ENCODE assay signal across 8 cellular contexts in the genomic region with DNA sequence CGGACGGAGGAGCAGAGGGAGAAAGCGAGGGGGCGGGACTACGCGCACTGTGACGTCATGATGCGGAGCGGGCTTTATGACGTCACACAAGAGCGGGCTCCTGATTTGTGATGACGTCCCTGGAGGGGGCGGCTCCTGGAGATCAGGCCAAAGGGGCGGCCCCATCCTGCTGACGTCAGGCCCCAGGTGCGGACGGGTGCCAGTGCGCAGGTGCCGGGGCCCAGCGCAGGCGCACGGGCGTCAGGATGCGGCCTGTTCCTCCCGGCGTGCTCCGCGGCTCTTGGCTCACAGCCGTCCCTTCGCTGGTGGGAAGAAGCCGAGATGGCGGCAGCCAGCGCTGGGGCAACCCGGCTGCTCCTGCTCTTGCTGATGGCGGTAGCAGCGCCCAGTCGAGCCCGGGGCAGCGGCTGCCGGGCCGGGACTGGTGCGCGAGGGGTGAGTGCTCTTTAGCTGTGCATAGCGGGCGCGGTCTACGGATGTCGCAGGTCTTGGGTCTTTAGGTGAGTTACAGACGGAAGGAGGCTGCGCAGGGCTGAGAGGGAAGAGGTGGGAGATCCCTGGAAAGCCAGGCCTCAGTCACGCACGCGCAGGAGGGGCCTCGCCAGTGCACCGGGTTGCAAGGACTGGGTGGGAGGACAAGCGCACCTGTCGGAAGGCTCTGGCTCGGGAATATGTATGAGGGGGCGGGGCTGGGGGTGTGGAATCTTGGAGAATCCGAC. TPM values are rescaled to one million over a fixed set of nuclear protein-coding genes. Genes with fewer than 3 reads are reported as not detected.
DNase-seq lines count a peak whose midpoint lies in the region; ATAC-seq, FAIRE-seq and TF ChIP-seq lines count a peak whose summit lies in the region.

A gene (plus strand): TSS at position 284 of the 719 bp plus-strand sequence. CDS start 38 bp downstream, at position 322.
A gene (minus strand): TSS at position 625 of the 719 bp plus-strand sequence. CDS start 460 bp downstream, at position 165.

- H3K36me3 ChIP-seq in GM12878 (ENCODE audit: control insufficient read depth in 2 of 2, insufficient read depth in 2 of 2, low read length in 1 of 2) = peaks cover 9 to 14% of the 10 kb centered on the region in 2 experiments; a peak in 2 of 4 replicates

- in situ Hi-C loops in GM12878 (cut with MboI) = no loop called here

- no peaks in the 10 kb centered on the region for H3K27me3 ChIP-seq in GM12878 (replicated peaks in 1 of 2; ENCODE audit: control insufficient read depth in 2 of 2, insufficient read depth in 2 of 2, low read length in 1 of 2)

- RAD21 ChIA-PET in GM12878 (lab: Charles Lee; ENCODE audit: unreplicated experiment) = no interaction called here

- CTCF ChIA-PET in GM12878 (lab: Yijun Ruan, JAX) = interaction anchor here (2.3 kb wide), 1 partner anchor 119 kb away, joined by 7 read pairs; no protein-coding TSS in a partner anchor

- H3K79me2 ChIP-seq in GM12878 (ENCODE audit: control insufficient read depth, insufficient read depth, low read length) = peaks cover 22% of the 10 kb centered on the region

- TF ChIP-seq EP300 in GM12878 (IDR thresholded peaks at IDR 0.05; ENCODE audit: borderline replicate concordance in 1 of 2, control insufficient read depth in 1 of 2, low read depth in 2 of 2, low read length in 2 of 2) = no peak; a peak in 1 of 4 replicates

- peak within 1 kb of the TSS; percentile 60 for H3K27ac ChIP-seq in GM12878 (ENCODE audit: control insufficient read depth, insufficient read depth)

- DNase-seq in GM12891 (ENCODE audit: insufficient read length, low spot score) (peak; percentile 100), NCI-H1694 treated with DMSO at 0.1 percent for 48 hours (lab: John Stamatoyannopoulos, UW) (peak; percentile 73), T-helper 9 cell (peak; percentile 84), GM12878 (ENCODE audit: low read depth, low spot score) (peak; percentile 76), iPS DF 19.7 (ENCODE audit: low read depth, low spot score) (peak; percentile 61), sciatic nerve (ENCODE audit: low spot score) (peak; percentile 91)

- FAIRE-seq in GM12891 (lab: Jason Lieb, UNC) (peak; percentile 91), GM12878 (lab: Jason Lieb, UNC) (peak; percentile 91)

- H3K4me3 ChIP-seq in GM12878 = peak within 1 kb of the TSS; percentile 90

- no peak for TF ChIP-seq CTCF in GM12878 (IDR thresholded peaks at IDR 0.05 in 2 of 3, conservative IDR thresholded peaks at IDR 0.05 in 1 of 3; ENCODE audit: control insufficient read depth in 2 of 3, extremely low read depth in 1 of 3, insufficient read depth in 1 of 3, low read depth in 3 of 3, low read length in 3 of 3)

- 4% methylated on average over 59 of the region's 60 CpGs for WGBS in GM12878 (ENCODE audit: insufficient coverage, insufficient replicate concordance, low lambda C conversion rate, missing lambda C conversion rate)

- H3K9ac ChIP-seq in GM12878 (ENCODE audit: control insufficient read depth, insufficient read depth, low read length) = peak within 1 kb of the TSS; percentile 69

- TF ChIP-seq POLR2A in GM12891 (IDR thresholded peaks at IDR 0.05; ENCODE audit: low read depth, low read length) (peak; percentile 97), GM12878 (IDR thresholded peaks at IDR 0.05; ENCODE audit: low read depth, low read length) (peak; percentile 100)

- TSS peak; percentile 78 for BruUV-seq in GM12878 (replicated peaks; lab: Mats Ljungman, UMichigan)

- POLR2A ChIA-PET in GM12878 (lab: Charles Lee) = no interaction called here

- TF ChIP-seq RAD21 in GM12878 (IDR thresholded peaks at IDR 0.05; ENCODE audit: insufficient read depth, low read depth, low read length) = no peak

- H3K4me1 ChIP-seq in GM12878 (ENCODE audit: control insufficient read depth, insufficient read depth, low read length) = no peaks in the 10 kb centered on the region

- intact Hi-C loops in GM12878 (cut with micrococcal nuclease; ENCODE audit: unreplicated experiment) = no loop called here
- intact Hi-C loops in sciatic nerve (cut with DNase I) = no loop called here

- H2AFZ ChIP-seq in GM12878 (ENCODE audit: control insufficient read depth, low read depth, low read length) = peak within 1 kb of the TSS; percentile 82

- SMC1A ChIA-PET in GM12878 (lab: Charles Lee; ENCODE audit: uncharacterized antibody, unreplicated experiment) = no interaction called here

- H3K9me3 ChIP-seq in GM12878 (replicated peaks; ENCODE audit: control insufficient read depth, insufficient read depth, low read length) = peaks cover 6% of the 10 kb centered on the region; the same call in 2 of the 3 replicates

- H3K4me2 ChIP-seq in GM12878 (ENCODE audit: control insufficient read depth, insufficient read depth) = peak within 1 kb of the TSS; percentile 56

- ATAC-seq in HG02798 (IDR thresholded peaks at IDR 0.05; ENCODE audit: poor library complexity, unreplicated experiment) (peak; percentile 88), GM12878 (peak; percentile 99), sciatic nerve (peak; percentile 97), GM18870 (IDR thresholded peaks at IDR 0.05; ENCODE audit: unreplicated experiment) (no peak)

- H4K20me1 ChIP-seq in GM12878 (ENCODE audit: control insufficient read depth, insufficient read depth) = no peaks in the 10 kb centered on the region

TF ChIP-seq in GM12891, 5 proteins besides CTCF, POLR2A, EP300 and RAD21:
- 0 out of 2 replicates have a peak, but pooled peaks have one; percentile 20 for TF ChIP-seq SPI1 (IDR thresholded peaks at IDR 0.05; ENCODE audit: low read depth, low read length)
- TF ChIP-seq POU2F2 (IDR thresholded peaks at IDR 0.05; ENCODE audit: low read depth, low read length) = peak; percentile 81
- TF ChIP-seq PAX5 (IDR thresholded peaks at IDR 0.05; ENCODE audit: insufficient read depth, low read length, severe bottlenecking) = no peak
- TF ChIP-seq POLR2AphosphoS5 (IDR thresholded peaks at IDR 0.05; ENCODE audit: low read depth, low read length) = peak; percentile 98
- TF ChIP-seq TAF1 (IDR thresholded peaks at IDR 0.05; ENCODE audit: low read depth, low read length) = peak; percentile 92
TF ChIP-seq in GM12891: peak in this region for 4.

TF ChIP-seq in GM12878, 131 proteins besides CTCF, POLR2A, EP300 and RAD21 (continues in another document):
- TF ChIP-seq MXI1 (IDR thresholded peaks at IDR 0.05; ENCODE audit: low read depth, low read length) (peak; percentile 24; the same call in 1 of the 2 replicates), POLR2AphosphoS2 (IDR thresholded peaks at IDR 0.05; ENCODE audit: low read depth, low read length) (peak; percentile 92), CHD2 (IDR thresholded peaks at IDR 0.05; ENCODE audit: borderline replicate concordance, low read depth, low read length) (0 out of 2 replicates have a peak, but pooled peaks have one; percentile 40), SP1 (IDR thresholded peaks at IDR 0.05; ENCODE audit: low read depth, low read length) (peak; percentile 79)

RNA-seq across cellular contexts. Expression of the first gene that starts in this region (rescaled TPM):
- polyA plus RNA-seq in GM12891 (2012; ENCODE audit: low read depth, missing spikeins) = 50.9 TPM
- 42.5 and 52.8 TPM in 2 replicates for total RNA-seq in GM12878 (2013; cell fraction: nucleolus; rRNA removed)
- total RNA-seq in GM12878 (2014; rRNA removed) = 62.4 and 66.3 TPM in 2 replicates
- 24.2 and 26.3 TPM in 2 replicates for total RNA-seq in GM12878 (2014; rRNA removed; fragmentation: Illumina TruSeq; extraction: Trizol)
- 76.2 and 77.3 TPM in 2 replicates for total RNA-seq in GM12878 (2021)
- polyA plus RNA-seq in GM12878 (2011; ENCODE audit: low read depth) = 14.2 TPM
- 13.8 and 22.4 TPM in 2 replicates for polyA plus RNA-seq in GM12878 (2011; rRNA removed)
- polyA plus RNA-seq in GM12878 (2011; cell fraction: cytosol; rRNA removed) = 35.6 and 58.6 TPM in 2 replicates
- 37.5 and 53.5 TPM in 2 replicates for polyA plus RNA-seq in GM12878 (2011; cell fraction: nucleus; rRNA removed)
- 37.3 and 50.5 TPM in 2 replicates for polyA plus RNA-seq in GM12878 (2012)
- polyA plus RNA-seq in GM12878 (2014; fragmentation: Illumina TruSeq; extraction: Trizol) = 3.5 and 18.2 TPM in 2 replicates
- 1 to 10 TPM; 2.5 to 5.5 TPM for polyA plus RNA-seq in GM12878 (2014; fragmentation: Nextera tagmentation; extraction: Ambion mirVana)
- polyA plus RNA-seq in GM12878 (2014; rRNA removed) = 61.0 and 69.1 TPM in 2 replicates
- 1 to 10 TPM; 6.8 to 8.9 TPM for polyA plus RNA-seq in GM12878 (2016; fragmentation: Nextera tagmentation; extraction: Ambion mirVana)
- 7.5 and 15.2 TPM in 2 replicates for polyA minus RNA-seq in GM12878 (2011; rRNA and poly(A)+ RNA removed)
- polyA minus RNA-seq in GM12878 (2011; cell fraction: cytosol; rRNA and poly(A)+ RNA removed) = 14.3 and 14.5 TPM in 2 replicates
- polyA minus RNA-seq in GM12878 (2011; cell fraction: nucleus; rRNA and poly(A)+ RNA removed) = 6.5 and 20.3 TPM in 2 replicates
- total RNA-seq in sciatic nerve = 66.9 TPM

RNA-seq across cellular contexts. Expression of the second gene that starts in this region (rescaled TPM):
- polyA plus RNA-seq in GM12891 (2012; ENCODE audit: low read depth, missing spikeins) = 0.33 TPM
- not detected in 2 replicates for total RNA-seq in GM12878 (2013; cell fraction: nucleolus; rRNA removed)
- total RNA-seq in GM12878 (2014; rRNA removed) (0.22 TPM in 1 of 2 replicates, not detected in the other), GM12878 (2014; rRNA removed; fragmentation: Illumina TruSeq; extraction: Trizol) (not detected in 2 replicates), GM12878 (2021) (0.37 TPM in 1 of 2 replicates, not detected in the other), sciatic nerve (0.45 TPM)
- not detected for polyA plus RNA-seq in GM12878 (2011; ENCODE audit: low read depth)
- polyA plus RNA-seq in GM12878 (2011; rRNA removed) (0.22 TPM in 1 of 2 replicates, not detected in the other), GM12878 (2014; fragmentation: Illumina TruSeq; extraction: Trizol) (not detected in 2 replicates), GM12878 (2014; fragmentation: Nextera tagmentation; extraction: Ambion mirVana) (under 1 TPM in 1 of 2 experiments, not detected in 1; 0.18 TPM), GM12878 (2014; rRNA removed) (0.53 TPM in 1 of 2 replicates, not detected in the other), GM12878 (2016; fragmentation: Nextera tagmentation; extraction: Ambion mirVana) (1 to 10 TPM in 1 of 2 experiments, under 1 TPM in 1; 0.25 to 1.2 TPM)
- polyA plus RNA-seq in GM12878 (2011; cell fraction: cytosol; rRNA removed) = 0.23 and 0.36 TPM in 2 replicates
- polyA plus RNA-seq in GM12878 (2011; cell fraction: nucleus; rRNA removed) = 0.19 and 0.42 TPM in 2 replicates
- polyA plus RNA-seq in GM12878 (2012) = 0.27 and 0.57 TPM in 2 replicates
- polyA minus RNA-seq in GM12878 (2011; rRNA and poly(A)+ RNA removed) = not detected in 2 replicates
- polyA minus RNA-seq in GM12878 (2011; cell fraction: cytosol; rRNA and poly(A)+ RNA removed) = not detected in 2 replicates
- polyA minus RNA-seq in GM12878 (2011; cell fraction: nucleus; rRNA and poly(A)+ RNA removed) = 0.24 TPM in 1 of 2 replicates, not detected in the other
